Comparison of ENCODE assay signal across 18 cellular contexts in the genomic region with DNA sequence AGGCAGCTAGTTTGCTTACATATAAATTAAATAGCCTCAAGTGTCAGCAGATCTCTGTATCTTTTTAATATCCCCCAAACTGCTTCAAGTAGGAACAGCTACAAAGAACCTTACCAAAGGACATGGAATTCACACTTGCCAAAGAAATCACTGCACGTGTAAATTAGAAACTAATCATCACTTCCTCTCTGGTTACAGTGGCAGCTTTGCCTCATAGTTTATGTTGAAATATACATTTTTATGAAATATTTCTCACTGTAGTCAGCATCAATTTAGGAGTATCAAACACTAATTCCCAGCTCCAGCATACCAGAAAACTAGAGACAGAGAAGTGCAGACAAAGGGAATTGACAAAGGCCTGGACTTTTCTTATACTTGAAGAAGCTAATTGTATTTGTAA.
DNase-seq lines count a peak whose midpoint lies in the region; ATAC-seq and TF ChIP-seq lines count a peak whose summit lies in the region.
"Had no signal": no experiment of that assay in that cellular context is flagged by ENCODE, and none has a peak within 500 bp of the region (broad histone marks: within the 10 kb centered on the region; RNA-seq: fewer than 3 reads in every experiment).

No MANE protein-coding gene starts in this region.

- TF ChIP-seq POLR2A in heart left ventricle (IDR thresholded peaks at IDR 0.05) (no peak), IMR-90 (IDR thresholded peaks at IDR 0.05; ENCODE audit: low read depth, low read length) (no peak), right lobe of liver (IDR thresholded peaks at IDR 0.05) (no peak)

- no peaks in the 10 kb centered on the region for H3K36me3 Mint-ChIP-seq in neural progenitor cell

- H2BK120ac ChIP-seq in IMR-90 (ENCODE audit: low read depth, low read length): no peak overlapping the region

- no peak overlapping the region for H3K4me3 Mint-ChIP-seq in neural progenitor cell
- H3K4me3 Mint-ChIP-seq: CD4-positive, CD25-positive, alpha-beta regulatory T cell; GM23338 had no signal

- no peak overlapping the region for H3K56ac ChIP-seq in IMR-90 (ENCODE audit: extremely low read depth, insufficient read depth, low read length)

- DNase-seq in left ventricle myocardium inferior (no peak), heart left ventricle (no peak), IMR-90 (no peak), epithelial cell of esophagus (ENCODE audit: low read depth) (peak; percentile 38), neural progenitor cell (ENCODE audit: low spot score) (no peak), right lobe of liver (no peak)
- DNase-seq: Caco-2; CD4-positive, CD25-positive, alpha-beta regulatory T cell; Karpas-422; NCI-H1105 treated with DMSO at 0.1 percent for 48 hours; NCI-H187; NCI-H446; NCI-H748 treated with DMSO at 0.1 percent for 48 hours; PC-3 had no signal

- ATAC-seq in heart left ventricle (no peak), IMR-90 (ENCODE audit: low read depth) (no peak), GM21723 (IDR thresholded peaks at IDR 0.05; ENCODE audit: unreplicated experiment) (no peak), right lobe of liver (no peak), GM21717 (IDR thresholded peaks at IDR 0.05; ENCODE audit: unreplicated experiment) (no peak)
- ATAC-seq: GM23338, PC-3 had no signal

- POLR2A ChIA-PET in IMR-90 (lab: Charles Lee; ENCODE audit: unreplicated experiment): no interaction called here

- H3K27ac Mint-ChIP-seq in neural progenitor cell: no peak overlapping the region
- H3K27ac Mint-ChIP-seq: CD4-positive, CD25-positive, alpha-beta regulatory T cell; GM23338 had no signal

- intact Hi-C loops in left ventricle myocardium inferior (cut with micrococcal nuclease): no loop called here
- intact Hi-C loops in heart left ventricle (cut with DNase I): no loop called here
- intact Hi-C loops in IMR-90 (cut with micrococcal nuclease): no loop called here
- intact Hi-C loops in right lobe of liver (cut with DNase I): no loop called here

- H3K27me3 Mint-ChIP-seq in neural progenitor cell (ENCODE audit: insufficient read depth, low read depth): peaks cover 3% of the 10 kb centered on the region
- H3K27me3 Mint-ChIP-seq: CD4-positive, CD25-positive, alpha-beta regulatory T cell had no signal

- H3K9me3 ChIP-seq in left ventricle myocardium inferior (replicated peaks): no peaks in the 10 kb centered on the region
- no peaks in the 10 kb centered on the region for H3K9me3 ChIP-seq in heart left ventricle
- H3K9me3 ChIP-seq in IMR-90 (ENCODE audit: control insufficient read depth, insufficient read depth, low read length): no peaks in the 10 kb centered on the region
- no peaks in the 10 kb centered on the region for H3K9me3 ChIP-seq in neural progenitor cell (ENCODE audit: low read depth)
- H3K9me3 ChIP-seq in right lobe of liver: no peaks in the 10 kb centered on the region

- no peak overlapping the region for H2AK9ac ChIP-seq in IMR-90 (replicated peaks; ENCODE audit: low read depth, low read length, poor library complexity)

- H3K4ac ChIP-seq in IMR-90 (ENCODE audit: low read depth, low read length): no peak overlapping the region; the same call in 1 of the 2 replicates

- TF ChIP-seq CTCF in left ventricle myocardium inferior (IDR thresholded peaks at IDR 0.05; ENCODE audit: borderline replicate concordance) (no peak), heart left ventricle (IDR thresholded peaks at IDR 0.05) (no peak), IMR-90 (conservative IDR thresholded peaks at IDR 0.05; ENCODE audit: low read depth, low read length) (no peak), epithelial cell of esophagus (IDR thresholded peaks at IDR 0.05; ENCODE audit: insufficient read depth, low read depth, low read length, missing control alignments) (no peak), neural progenitor cell (IDR thresholded peaks at IDR 0.05) (no peak), right lobe of liver (IDR thresholded peaks at IDR 0.05) (no peak)

- no peaks in the 10 kb centered on the region for H3K79me2 ChIP-seq in neural progenitor cell (ENCODE audit: low read depth)

- no peak overlapping the region for H2BK20ac ChIP-seq in IMR-90 (ENCODE audit: low read depth, low read length)

- CTCF ChIA-PET in IMR-90 (lab: Yijun Ruan, JAX): no interaction called here

- no peak overlapping the region for H2AFZ ChIP-seq in IMR-90 (replicated peaks; ENCODE audit: low read length, poor library complexity)
- no peak overlapping the region for H2AFZ ChIP-seq in neural progenitor cell (replicated peaks)

- WGBS in heart left ventricle, 4 donors: 20 to 32% (median 25%) methylated on average over 1 of the region's 1 CpG
- WGBS in IMR-90 (ENCODE audit: extremely low coverage in 2 of 2, insufficient read length in 1 of 2), 2 experiments: no CpG with 5 or more reads among the region's 1 CpG
- 73% methylated on average over 1 of the region's 1 CpG for WGBS in right lobe of liver (ENCODE audit: insufficient coverage, low coverage, low lambda C conversion rate, missing lambda C conversion rate)

- H3K4me1 ChIP-seq in left ventricle myocardium inferior (peaks cover 47% of the 10 kb centered on the region), heart left ventricle (peaks cover 4 to 55% (median 19%) of the 10 kb centered on the region in 12 donors), IMR-90 (ENCODE audit: control insufficient read depth, insufficient read depth, low read length) (peaks cover 10% of the 10 kb centered on the region), neural progenitor cell (no peaks in the 10 kb centered on the region), right lobe of liver (no peaks in the 10 kb centered on the region)
- H3K4me1 ChIP-seq: Caco-2 had no signal

- H3K36me3 ChIP-seq in left ventricle myocardium inferior (no peaks in the 10 kb centered on the region), heart left ventricle (no peaks in the 10 kb centered on the region), IMR-90 (ENCODE audit: control insufficient read depth, insufficient read depth, low read length) (no peaks in the 10 kb centered on the region), neural progenitor cell (no peaks in the 10 kb centered on the region), right lobe of liver (no peaks in the 10 kb centered on the region)

- no peaks in the 10 kb centered on the region for H3K9me3 Mint-ChIP-seq in neural progenitor cell
- H3K9me3 Mint-ChIP-seq: CD4-positive, CD25-positive, alpha-beta regulatory T cell; GM23338 had no signal

- H3K4me1 Mint-ChIP-seq in neural progenitor cell: peaks cover 3% of the 10 kb centered on the region
- H3K4me1 Mint-ChIP-seq: GM23338 had no signal

- H3K27ac ChIP-seq in left ventricle myocardium inferior (replicated peaks) (peak overlapping the region; percentile 62), heart left ventricle (peak overlapping the region in 4 of 12 donors; percentile 0 to 52 (median 18)), IMR-90 (ENCODE audit: insufficient read depth, low read length) (no peak overlapping the region), neural progenitor cell (no peak overlapping the region), right lobe of liver (no peak overlapping the region)
- H3K27ac ChIP-seq: RWPE1 had no signal

- no TSS peak for BruUV-seq in IMR-90 (replicated peaks; lab: Mats Ljungman, UMichigan)

- H2BK15ac ChIP-seq in IMR-90 (ENCODE audit: low read depth, low read length): no peak overlapping the region

- H3K14ac ChIP-seq in IMR-90 (replicated peaks; ENCODE audit: low read depth, low read length): no peak overlapping the region

- H3K18ac ChIP-seq in IMR-90 (ENCODE audit: low read depth, low read length): peak overlapping the region; percentile 22; the same call in 1 of the 2 replicates

- no peak for TF ChIP-seq RAD21 in IMR-90 (IDR thresholded peaks at IDR 0.05; ENCODE audit: low read length)

- no peaks in the 10 kb centered on the region for H3F3A ChIP-seq in neural progenitor cell (ENCODE audit: low read depth)

- no peak overlapping the region for H3K23ac ChIP-seq in IMR-90 (ENCODE audit: low read depth, low read length)

- H3K27me3 ChIP-seq in left ventricle myocardium inferior (ENCODE audit: low read depth) (no peaks in the 10 kb centered on the region), heart left ventricle (no peaks in the 10 kb centered on the region), IMR-90 (ENCODE audit: control insufficient read depth, insufficient read depth, low read length) (no peaks in the 10 kb centered on the region), neural progenitor cell (no peaks in the 10 kb centered on the region), right lobe of liver (no peaks in the 10 kb centered on the region)

- H3K79me1 ChIP-seq in IMR-90 (ENCODE audit: low read depth in 1 of 2, low read length in 2 of 2): peaks cover 9 to 32% of the 10 kb centered on the region in 2 experiments; a peak in 2 of 4 replicates

- dilution Hi-C loops in IMR-90 (cut with HindIII; ENCODE audit: low sequenced_read_pairs, unreplicated experiment): no loop called here

- H3K4me2 ChIP-seq in IMR-90 (ENCODE audit: low read depth, low read length): no peak overlapping the region
- H3K4me2 ChIP-seq in neural progenitor cell: no peak overlapping the region
- H3K4me2 ChIP-seq: GM23338 had no signal

- no peak overlapping the region for H3K9ac ChIP-seq in IMR-90 (ENCODE audit: low read depth, low read length)
- no peak overlapping the region for H3K9ac ChIP-seq in neural progenitor cell

- no peak overlapping the region for H4K8ac ChIP-seq in IMR-90 (ENCODE audit: low read depth in 2 of 2, low read length in 2 of 2)

- no peak overlapping the region for H2AK5ac ChIP-seq in IMR-90 (ENCODE audit: low read depth, low read length)

- H4K20me1 ChIP-seq in IMR-90 (ENCODE audit: insufficient read depth, low read length) (0 out of 2 replicates have a peak, but pooled peaks cover 5% of the 10 kb centered on the region), neural progenitor cell (ENCODE audit: low read depth) (no peaks in the 10 kb centered on the region)

- H3K4me3 ChIP-seq in left ventricle myocardium inferior: no peak overlapping the region
- no peak overlapping the region for H3K4me3 ChIP-seq in heart left ventricle
- H3K4me3 ChIP-seq in IMR-90 (ENCODE audit: insufficient read depth, low read depth, low read length): no peak overlapping the region
- H3K4me3 ChIP-seq in epithelial cell of esophagus (ENCODE audit: low read length): no peak overlapping the region
- H3K4me3 ChIP-seq in neural progenitor cell: no peak overlapping the region
- H3K4me3 ChIP-seq in right lobe of liver: no peak overlapping the region
- H3K4me3 ChIP-seq: GM23338 had no signal

- H2BK5ac ChIP-seq in IMR-90 (ENCODE audit: low read depth, low read length, poor library complexity, severe bottlenecking): no peak overlapping the region

- H4K91ac ChIP-seq in IMR-90 (ENCODE audit: insufficient read depth, low read depth, low read length): no peak overlapping the region

- in situ Hi-C loops in IMR-90 (cut with MboI; ENCODE audit: low sequenced_read_pairs): no loop called here

- no peak overlapping the region for H4K5ac ChIP-seq in IMR-90 (ENCODE audit: low read depth, low read length)

- H3K9me1 ChIP-seq in IMR-90 (ENCODE audit: insufficient read depth, low read length): peaks cover 4% of the 10 kb centered on the region; the same call in 1 of the 2 replicates

TF ChIP-seq in IMR-90, 13 proteins besides CTCF, POLR2A, EP300 and RAD21 (continues in another document):
- no peak for TF ChIP-seq CEBPB (IDR thresholded peaks at IDR 0.05; ENCODE audit: low read depth, low read length)
- TF ChIP-seq BHLHE40 (IDR thresholded peaks at IDR 0.05; ENCODE audit: low read depth, low read length): 0 out of 2 replicates have a peak, but pooled peaks have one; percentile 9
